Comparison of ENCODE assay signal across 7 cellular contexts in genomic region chr7:144726840-144727239, GRCh38.
DNase-seq lines count a peak whose midpoint lies in the region; ATAC-seq, FAIRE-seq and TF ChIP-seq lines count a peak whose summit lies in the region.
"Not testable (repeated sequence)": the region's sequence is repeated elsewhere in the genome, so short reads cannot be mapped to it uniquely, and the experiment has no call there.

No MANE protein-coding gene starts in this region.

- H3K27ac ChIP-seq in OCI-LY7 (ENCODE audit: low read depth, low read length, poor library complexity, severe bottlenecking); SK-N-SH (ENCODE audit: low read depth in 2 of 2, low read length in 1 of 2); HepG2 (ENCODE audit: extremely low read length, insufficient read depth, low read length): not testable (repeated sequence)

- not testable (repeated sequence) for TF ChIP-seq RAD21 in SK-N-SH (IDR thresholded peaks at IDR 0.05; ENCODE audit: low read length); HepG2 (CRISPR knock-in tag; IDR thresholded peaks at IDR 0.05)

- not testable (repeated sequence) for H3K9me3 Mint-ChIP-seq in chondrocyte (ENCODE audit: low read depth)

- DNase-seq in BE2C: peak; percentile 7
- DNase-seq in GM12864 (ENCODE audit: low read depth); OCI-LY7 (ENCODE audit: low spot score); SK-N-SH; chondrocyte (ENCODE audit: low spot score); HepG2 (ENCODE audit: low spot score): not testable (repeated sequence)
- DNase-seq in HT1080 (ENCODE audit: low read depth): peak; percentile 20

- H2AFZ ChIP-seq in OCI-LY7 (ENCODE audit: low read length); SK-N-SH (ENCODE audit: low read depth); HepG2 (ENCODE audit: low read length): not testable (repeated sequence)

- not testable (repeated sequence) for H3K27me3 ChIP-seq in BE2C; SK-N-SH (ENCODE audit: insufficient read depth); HepG2 (ENCODE audit: control insufficient read depth in 1 of 2, insufficient read depth in 2 of 2, low read length in 2 of 2)

- BruUV-seq in OCI-LY7 (replicated peaks; lab: Mats Ljungman, UMichigan); HepG2 (replicated peaks; lab: Mats Ljungman, UMichigan): not testable (repeated sequence)

- H3F3A ChIP-seq in SK-N-SH (replicated peaks; ENCODE audit: insufficient read depth): not testable (repeated sequence)

- not testable (repeated sequence) for ATAC-seq in HepG2

- not testable (repeated sequence) for H3K36me3 ChIP-seq in BE2C; OCI-LY7 (ENCODE audit: insufficient read depth, low read length); SK-N-SH (replicated peaks in 1 of 2; ENCODE audit: control insufficient read depth in 1 of 2, insufficient read depth in 2 of 2, low read length in 1 of 2); HepG2 (replicated peaks in 1 of 2; ENCODE audit: control insufficient read depth in 1 of 2, insufficient read depth in 2 of 2, low read length in 2 of 2)

- not testable (repeated sequence) for TF ChIP-seq EP300 in SK-N-SH (IDR thresholded peaks at IDR 0.05; ENCODE audit: borderline replicate concordance in 1 of 2, low read depth in 1 of 2, low read length in 1 of 2); HepG2 (IDR thresholded peaks at IDR 0.05; ENCODE audit: low read depth in 2 of 2, low read length in 2 of 2); HepG2 (CRISPR knock-in tag; IDR thresholded peaks at IDR 0.05; ENCODE audit: borderline replicate concordance)

- not testable (repeated sequence) for TF ChIP-seq POLR2A in HepG2 (IDR thresholded peaks at IDR 0.05; ENCODE audit: insufficient read depth in 1 of 2, low read depth in 2 of 2, low read length in 2 of 2)

- not testable (repeated sequence) for H3K36me3 Mint-ChIP-seq in chondrocyte (ENCODE audit: low read depth)

- not testable (repeated sequence) for H3K79me2 ChIP-seq in OCI-LY7 (ENCODE audit: insufficient read depth, low read depth, low read length); SK-N-SH (ENCODE audit: insufficient read depth); HepG2 (ENCODE audit: insufficient read depth, low read length)

- not testable (repeated sequence) for H3K9me3 ChIP-seq in BE2C; OCI-LY7 (ENCODE audit: low read length); SK-N-SH; HepG2 (ENCODE audit: low read length)

- FAIRE-seq in HepG2 (lab: Jason Lieb, UNC): not testable (repeated sequence)

- H3K4me2 ChIP-seq in OCI-LY7 (ENCODE audit: low read length); SK-N-SH; HepG2 (ENCODE audit: low read depth, low read length): not testable (repeated sequence)

- H3K27ac Mint-ChIP-seq in chondrocyte (ENCODE audit: unreplicated experiment): not testable (repeated sequence)

- 37% methylated on average over 11 of the region's 12 CpGs for WGBS in SK-N-SH (ENCODE audit: low lambda C conversion rate)
- 39% methylated on average over 3 of the region's 12 CpGs for WGBS in HepG2 (ENCODE audit: low lambda C conversion rate)

- H3K4me3 ChIP-seq in BE2C (ENCODE audit: low read depth, low read length); GM12864 (ENCODE audit: low read depth, low read length); OCI-LY7 (ENCODE audit: low read depth, low read length, poor library complexity, severe bottlenecking); SK-N-SH (ENCODE audit: low read depth in 2 of 2, low read length in 1 of 2); HepG2 (replicated peaks in 1 of 3; ENCODE audit: insufficient read depth in 1 of 3, low read depth in 2 of 3, low read length in 3 of 3): not testable (repeated sequence)

- not testable (repeated sequence) for H3K9me2 ChIP-seq in OCI-LY7 (ENCODE audit: insufficient read depth, low read length); SK-N-SH

- not testable (repeated sequence) for H4K20me1 ChIP-seq in OCI-LY7 (ENCODE audit: insufficient read depth, low read length); SK-N-SH (ENCODE audit: insufficient read depth); HepG2 (ENCODE audit: insufficient read depth, low read length)

- in situ Hi-C loops in HepG2 (cut with HindIII; ENCODE audit: extremely low pct_ligation_motif_present, low pct_unique_long_range_greater_than_20kb): not testable (repeated sequence)

- intact Hi-C loops in OCI-LY7 (cut with micrococcal nuclease; ENCODE audit: unreplicated experiment); HepG2 (cut with micrococcal nuclease; ENCODE audit: unreplicated experiment): not testable (repeated sequence)

- not testable (repeated sequence) for H3K4me3 Mint-ChIP-seq in chondrocyte (ENCODE audit: unreplicated experiment)

- POLR2A ChIA-PET in OCI-LY7 (lab: Charles Lee); SK-N-SH (lab: Yijun Ruan, JAX); HepG2 (lab: Yijun Ruan, JAX): not testable (repeated sequence)

- not testable (repeated sequence) for H3K9ac ChIP-seq in SK-N-SH; HepG2 (ENCODE audit: insufficient read depth, low read depth, low read length)

- TF ChIP-seq CTCF in BE2C (IDR thresholded peaks at IDR 0.05; ENCODE audit: low read depth, low read length): peak; percentile 32
- peak; percentile 56 for TF ChIP-seq CTCF in GM12864 (IDR thresholded peaks at IDR 0.05; ENCODE audit: low read depth, low read length, missing control alignments)
- TF ChIP-seq CTCF in OCI-LY7 (conservative IDR thresholded peaks at IDR 0.05; ENCODE audit: low read length): peak; percentile 69
- peak; percentile 56 for TF ChIP-seq CTCF in SK-N-SH (IDR thresholded peaks at IDR 0.05)
- TF ChIP-seq CTCF in chondrocyte (IDR thresholded peaks at IDR 0.05): peak; percentile 35
- TF ChIP-seq CTCF in HepG2 (CRISPR knock-in tag; IDR thresholded peaks at IDR 0.05): 0 out of 2 replicates have a peak, but pooled peaks have one; percentile 10

- CTCF ChIA-PET in OCI-LY7 (lab: Charles Lee; ENCODE audit: unreplicated experiment); SK-N-SH (lab: Yijun Ruan, JAX); HepG2 (lab: Yijun Ruan, JAX; ENCODE audit: low intra/inter-chr PET ratio, low total read pairs): not testable (repeated sequence)

- H3K4me1 ChIP-seq in BE2C; OCI-LY7 (ENCODE audit: insufficient read depth, low read length, poor library complexity, severe bottlenecking); SK-N-SH (ENCODE audit: control insufficient read depth in 1 of 2, insufficient read depth in 2 of 2, low read depth in 1 of 2, low read length in 1 of 2); HepG2 (ENCODE audit: insufficient read depth, low read length): not testable (repeated sequence)

- H3K27me3 Mint-ChIP-seq in chondrocyte (ENCODE audit: low read depth): not testable (repeated sequence)

- H3K4me1 Mint-ChIP-seq in chondrocyte (ENCODE audit: low read depth): not testable (repeated sequence)

Comparison
In these comparisons a context has a peak if more than half of its experiments do, and no peak if none do; other contexts are left out.
1. CTCF ChIP-seq: peak in every context shown above with its lines; median percentile 69 in OCI-LY7; 56 in GM12864; 56 in SK-N-SH; 35 in chondrocyte; 32 in BE2C; 10 in HepG2.